12 cellular contexts compared by ENCODE assay signal in the genomic region with DNA sequence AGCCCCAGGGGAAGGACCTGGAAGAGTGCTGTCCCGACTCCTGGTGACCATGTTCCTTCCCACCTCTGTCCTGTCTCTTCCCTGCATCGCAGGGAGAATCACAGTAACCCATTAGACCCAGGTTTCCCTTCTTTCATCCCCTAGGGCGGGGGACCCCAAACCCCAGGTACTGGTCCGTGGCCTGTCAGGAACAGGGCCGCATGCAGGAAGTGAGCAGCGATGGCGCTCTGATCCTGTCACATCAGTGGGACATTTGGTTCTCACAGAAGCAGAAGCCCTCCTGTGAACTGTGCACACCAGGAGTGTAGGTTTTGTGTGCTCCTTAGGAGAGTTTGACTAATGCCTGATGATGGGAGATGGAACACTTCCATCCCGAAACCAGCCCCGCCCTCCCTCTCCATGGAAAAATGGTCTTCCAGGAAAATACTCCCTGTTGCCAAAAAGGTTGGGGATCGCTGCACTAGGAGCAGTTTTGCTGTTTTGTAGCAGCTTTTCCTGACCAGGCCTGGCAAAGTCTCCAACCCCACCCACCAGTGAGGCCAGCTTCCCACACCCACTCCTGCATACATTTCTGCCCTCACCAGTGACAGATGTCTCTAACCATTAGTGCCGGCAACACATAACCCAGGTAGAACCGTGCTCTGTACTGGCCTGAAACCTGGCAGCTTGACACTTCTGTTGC. TPM values are rescaled to one million over a fixed set of nuclear protein-coding genes. Genes with fewer than 3 reads are reported as not detected.
DNase-seq lines count a peak whose midpoint lies in the region; ATAC-seq, FAIRE-seq and TF ChIP-seq lines count a peak whose summit lies in the region.
"Had no signal": no experiment of that assay in that cellular context is flagged by ENCODE, and none has a peak within 500 bp of the region (broad histone marks: within the 10 kb centered on the region; RNA-seq: fewer than 3 reads in every experiment).

No MANE protein-coding gene starts in this region.

- H3K23ac ChIP-seq in IMR-90 (ENCODE audit: low read depth, low read length): peak overlapping the region; percentile 51; the same call in 1 of the 2 replicates

- no peaks in the 10 kb centered on the region for H3K9me3 ChIP-seq in CD4-positive, CD25-positive, alpha-beta regulatory T cell (ENCODE audit: control insufficient read depth in 2 of 2, low read length in 2 of 2)
- H3K9me3 ChIP-seq in IMR-90 (ENCODE audit: control insufficient read depth, insufficient read depth, low read length): no peaks in the 10 kb centered on the region
- no peaks in the 10 kb centered on the region for H3K9me3 ChIP-seq in endothelial cell of umbilical vein (replicated peaks; ENCODE audit: control insufficient read depth, insufficient read depth, low read length)
- H3K9me3 ChIP-seq in parathyroid adenoma (ENCODE audit: control insufficient read depth, low read length): no peaks in the 10 kb centered on the region

- peaks cover 14% of the 10 kb centered on the region for H3K27me3 Mint-ChIP-seq in CD4-positive, CD25-positive, alpha-beta regulatory T cell

- CTCF ChIA-PET in IMR-90 (lab: Yijun Ruan, JAX) (interaction anchor here (3.2 kb wide), 1 partner anchor 8 kb away, joined by 21 read pairs; no protein-coding TSS in a partner anchor), endothelial cell of umbilical vein (lab: Charles Lee) (interaction anchor here (1.1 to 4.8 kb wide), 2 partner anchors 8 to 26 kb away, joined by 3 to 58 read pairs; no protein-coding TSS in a partner anchor)

- 85% methylated on average over 9 of the region's 12 CpGs; no CpG with 5 or more reads in 1 of the 2 experiments for WGBS in IMR-90 (ENCODE audit: extremely low coverage in 2 of 2, insufficient read length in 1 of 2), 2 experiments

- H3K27ac Mint-ChIP-seq in CD4-positive, CD25-positive, alpha-beta regulatory T cell: peak overlapping the region; percentile 62 to 92 (median 76)

- H3K4me1 ChIP-seq in CD4-positive, CD25-positive, alpha-beta regulatory T cell (ENCODE audit: control insufficient read depth, insufficient read depth, low read length, poor library complexity, severe bottlenecking): peaks cover 23% of the 10 kb centered on the region
- H3K4me1 ChIP-seq in IMR-90 (ENCODE audit: control insufficient read depth, insufficient read depth, low read length) (peaks cover 14% of the 10 kb centered on the region), endothelial cell of umbilical vein (ENCODE audit: control insufficient read depth, extremely low read depth, insufficient read depth, low read length) (peaks cover 13% of the 10 kb centered on the region), parathyroid adenoma (peaks cover 41% of the 10 kb centered on the region)

- no peak for TF ChIP-seq RAD21 in IMR-90 (IDR thresholded peaks at IDR 0.05; ENCODE audit: low read length)

- no peak overlapping the region for H3K56ac ChIP-seq in IMR-90 (ENCODE audit: extremely low read depth, insufficient read depth, low read length)

- dilution Hi-C loops in IMR-90 (cut with HindIII; ENCODE audit: low sequenced_read_pairs, unreplicated experiment): no loop called here
- dilution Hi-C loops in endothelial cell of umbilical vein (cut with MboI; ENCODE audit: extremely low pct_ligation_motif_present, low sequenced_read_pairs): no loop called here

- H3K4me2 ChIP-seq in IMR-90 (ENCODE audit: low read depth, low read length): no peak overlapping the region
- no peak overlapping the region for H3K4me2 ChIP-seq in endothelial cell of umbilical vein (ENCODE audit: insufficient read depth, low read length)
- no peak overlapping the region for H3K4me2 ChIP-seq in parathyroid adenoma (ENCODE audit: low read length)

- H2BK120ac ChIP-seq in IMR-90 (ENCODE audit: low read depth, low read length): no peak overlapping the region

- peak overlapping the region; percentile 76 for H2AK9ac ChIP-seq in IMR-90 (replicated peaks; ENCODE audit: low read depth, low read length, poor library complexity)

- H3K4me3 Mint-ChIP-seq in CD4-positive, CD25-positive, alpha-beta regulatory T cell: peak overlapping the region in 2 of 4 donors; percentile 21 to 74

- peak overlapping the region; percentile 99 for H3K27ac ChIP-seq in CD4-positive, CD25-positive, alpha-beta regulatory T cell (ENCODE audit: insufficient read depth, low read length, poor library complexity, severe bottlenecking)
- H3K27ac ChIP-seq in IMR-90 (ENCODE audit: insufficient read depth, low read length): no peak overlapping the region
- H3K27ac ChIP-seq in endothelial cell of umbilical vein (ENCODE audit: insufficient read depth, low read depth, low read length): no peak overlapping the region
- peak overlapping the region; percentile 8 for H3K27ac ChIP-seq in parathyroid adenoma

- peaks cover 5 to 43% (median 19%) of the 10 kb centered on the region in 4 donors for H3K4me1 Mint-ChIP-seq in CD4-positive, CD25-positive, alpha-beta regulatory T cell

- no peak overlapping the region for H3K18ac ChIP-seq in IMR-90 (ENCODE audit: low read depth, low read length)

- H3K36me3 ChIP-seq in CD4-positive, CD25-positive, alpha-beta regulatory T cell (ENCODE audit: control insufficient read depth, insufficient read depth, low read length): peaks cover 4% of the 10 kb centered on the region
- H3K36me3 ChIP-seq in IMR-90 (ENCODE audit: control insufficient read depth, insufficient read depth, low read length) (peaks cover 26% of the 10 kb centered on the region; the same call in 1 of the 2 replicates), endothelial cell of umbilical vein (ENCODE audit: control insufficient read depth in 2 of 2, extremely low read depth in 1 of 2, insufficient read depth in 2 of 2, low read length in 2 of 2) (peaks cover 0 to 8% of the 10 kb centered on the region in 2 experiments), parathyroid adenoma (ENCODE audit: control insufficient read depth, insufficient read depth, low read length) (no peaks in the 10 kb centered on the region)

- TF ChIP-seq POLR2A in IMR-90 (IDR thresholded peaks at IDR 0.05; ENCODE audit: low read depth, low read length) (no peak), endothelial cell of umbilical vein (IDR thresholded peaks at IDR 0.05; ENCODE audit: low read depth, low read length) (no peak)

- no peak overlapping the region for H2BK15ac ChIP-seq in IMR-90 (ENCODE audit: low read depth, low read length)

- H2BK20ac ChIP-seq in IMR-90 (ENCODE audit: low read depth, low read length): 0 out of 2 replicates have a peak overlapping the region, but pooled peaks have one; percentile 2

- H4K20me1 ChIP-seq in IMR-90 (ENCODE audit: insufficient read depth, low read length) (peaks cover 33% of the 10 kb centered on the region), endothelial cell of umbilical vein (replicated peaks; ENCODE audit: control insufficient read depth, extremely low read depth, insufficient read depth, low read length) (no peaks in the 10 kb centered on the region)

- peaks cover 0 to 3% (median 0%) of the 10 kb centered on the region in 7 donors for H3K9me3 Mint-ChIP-seq in CD4-positive, CD25-positive, alpha-beta regulatory T cell

- no peak overlapping the region for H4K91ac ChIP-seq in IMR-90 (ENCODE audit: insufficient read depth, low read depth, low read length)

- H2AK5ac ChIP-seq in IMR-90 (ENCODE audit: low read depth, low read length): no peak overlapping the region

- DNase-seq in CD4-positive, CD25-positive, alpha-beta regulatory T cell: no peak
- DNase-seq in IMR-90 (no peak), endothelial cell of umbilical vein (ENCODE audit: low read depth, low spot score) (no peak), NCI-H748 (lab: John Stamatoyannopoulos, UW; ENCODE audit: unreplicated experiment) (no peak), H4 (ENCODE audit: low spot score) (no peak)
- DNase-seq: effector CD8-positive, alpha-beta T cell; MM.1S; retina had no signal

- H3K9me1 ChIP-seq in IMR-90 (ENCODE audit: insufficient read depth, low read length) (peaks cover 5% of the 10 kb centered on the region; the same call in 1 of the 2 replicates), endothelial cell of umbilical vein (replicated peaks; ENCODE audit: control insufficient read depth, extremely low read depth, insufficient read depth, low read length) (no peaks in the 10 kb centered on the region)

- peaks cover 5% of the 10 kb centered on the region for H3K79me2 ChIP-seq in endothelial cell of umbilical vein (ENCODE audit: control insufficient read depth, insufficient read depth, low read length)
- peaks cover 27% of the 10 kb centered on the region for H3K79me2 ChIP-seq in parathyroid adenoma

- BruUV-seq in IMR-90 (replicated peaks; lab: Mats Ljungman, UMichigan): no TSS peak
- no TSS peak for BruUV-seq in endothelial cell of umbilical vein (replicated peaks; lab: Mats Ljungman, UMichigan)

- H3K14ac ChIP-seq in IMR-90 (replicated peaks; ENCODE audit: low read depth, low read length): 0 out of 2 replicates have a peak overlapping the region, but pooled peaks have one; percentile 44

- no peak overlapping the region for H2BK5ac ChIP-seq in IMR-90 (ENCODE audit: low read depth, low read length, poor library complexity, severe bottlenecking)

- no peak overlapping the region for H3K9ac ChIP-seq in IMR-90 (ENCODE audit: low read depth, low read length)
- H3K9ac ChIP-seq in endothelial cell of umbilical vein (replicated peaks; ENCODE audit: extremely low read depth, insufficient read depth, low read length): no peak overlapping the region
- H3K9ac ChIP-seq in parathyroid adenoma: no peak overlapping the region

- intact Hi-C loops in IMR-90 (cut with micrococcal nuclease): no loop called here
- intact Hi-C loops in endothelial cell of umbilical vein (cut with micrococcal nuclease): loop anchor here (5.0 kb wide), 1 partner anchor 673 kb away; no protein-coding TSS in a partner anchor

- H3K4me3 ChIP-seq in CD4-positive, CD25-positive, alpha-beta regulatory T cell (ENCODE audit: low read depth, low read length): no peak overlapping the region
- no peak overlapping the region for H3K4me3 ChIP-seq in IMR-90 (ENCODE audit: insufficient read depth, low read depth, low read length)
- H3K4me3 ChIP-seq in endothelial cell of umbilical vein (replicated peaks in 1 of 3; ENCODE audit: insufficient read depth in 1 of 3, low read depth in 1 of 3, low read length in 3 of 3): no peak overlapping the region
- no peak overlapping the region for H3K4me3 ChIP-seq in parathyroid adenoma (ENCODE audit: low read depth, low read length)

- peak; percentile 18 for FAIRE-seq in endothelial cell of umbilical vein (lab: Jason Lieb, UNC)
- FAIRE-seq: GM18507 had no signal

- no peak overlapping the region for H4K8ac ChIP-seq in IMR-90 (ENCODE audit: low read depth in 2 of 2, low read length in 2 of 2)

- no peak overlapping the region for H4K5ac ChIP-seq in IMR-90 (ENCODE audit: low read depth, low read length)

- peaks cover 18 to 57% of the 10 kb centered on the region in 2 experiments for H3K79me1 ChIP-seq in IMR-90 (ENCODE audit: low read depth in 1 of 2, low read length in 2 of 2)

- peaks cover 13% of the 10 kb centered on the region for H3K36me3 Mint-ChIP-seq in CD4-positive, CD25-positive, alpha-beta regulatory T cell

- H2AFZ ChIP-seq in IMR-90 (replicated peaks; ENCODE audit: low read length, poor library complexity) (peak overlapping the region; percentile 56), endothelial cell of umbilical vein (ENCODE audit: low read depth, low read length) (no peak overlapping the region), parathyroid adenoma (no peak overlapping the region)

- in situ Hi-C loops in IMR-90 (cut with MboI; ENCODE audit: low sequenced_read_pairs): no loop called here

- TF ChIP-seq CTCF in IMR-90 (conservative IDR thresholded peaks at IDR 0.05; ENCODE audit: low read depth, low read length) (no peak), endothelial cell of umbilical vein (IDR thresholded peaks at IDR 0.05; ENCODE audit: extremely low read depth in 1 of 2, insufficient read depth in 1 of 2, low read depth in 1 of 2, low read length in 2 of 2) (no peak), parathyroid adenoma (IDR thresholded peaks at IDR 0.05) (no peak)

- no peak for ATAC-seq in CD4-positive, CD25-positive, alpha-beta regulatory T cell (ENCODE audit: low read depth in 2 of 2)
- no peak for ATAC-seq in IMR-90 (ENCODE audit: low read depth)
- ATAC-seq in HG03175 (IDR thresholded peaks at IDR 0.05; ENCODE audit: unreplicated experiment): no peak
- ATAC-seq in HG03025 (IDR thresholded peaks at IDR 0.05; ENCODE audit: low FRiP score, unreplicated experiment): no peak

- no peak overlapping the region; the same call in 1 of the 2 replicates for H3K4ac ChIP-seq in IMR-90 (ENCODE audit: low read depth, low read length)

- POLR2A ChIA-PET in IMR-90 (lab: Charles Lee; ENCODE audit: unreplicated experiment) (no interaction called here), endothelial cell of umbilical vein (lab: Charles Lee) (no interaction called here)

- no peaks in the 10 kb centered on the region for H3K27me3 ChIP-seq in CD4-positive, CD25-positive, alpha-beta regulatory T cell (ENCODE audit: control insufficient read depth, insufficient read depth, low read length)
- H3K27me3 ChIP-seq in IMR-90 (ENCODE audit: control insufficient read depth, insufficient read depth, low read length): no peaks in the 10 kb centered on the region
- no peaks in the 10 kb centered on the region for H3K27me3 ChIP-seq in endothelial cell of umbilical vein (ENCODE audit: control insufficient read depth in 2 of 2, insufficient read depth in 2 of 2, low read length in 2 of 2)
- no peaks in the 10 kb centered on the region for H3K27me3 ChIP-seq in parathyroid adenoma (ENCODE audit: control insufficient read depth, insufficient read depth, low read length)

RNA-seq across cellular contexts. Expression of a gene that starts 10.5 kb away (rescaled TPM):
- total RNA-seq in CD4-positive, CD25-positive, alpha-beta regulatory T cell: 93.4 TPM
- 1 to 10 TPM in 2 of 4 donors, under 1 TPM in 2; 0.50 to 1.1 (median 0.97) TPM for polyA plus RNA-seq in CD4-positive, CD25-positive, alpha-beta regulatory T cell
- total RNA-seq in IMR-90 (2012; rRNA removed) (1.4 and 1.9 TPM in 2 replicates), endothelial cell of umbilical vein (21.6 TPM in 2 replicates)
- polyA plus RNA-seq in IMR-90 (2012; rRNA removed) (8.3 and 9.4 TPM in 2 replicates), endothelial cell of umbilical vein (4.1 and 6.6 TPM in 2 replicates)
- polyA plus RNA-seq in IMR-90 (2012; cell fraction: cytosol; rRNA removed): 7.6 and 9.5 TPM in 2 replicates
- 48.6 and 60.0 TPM in 2 replicates for polyA plus RNA-seq in IMR-90 (2012; cell fraction: nucleus; rRNA removed; ENCODE audit: low replicate concordance)
- polyA plus RNA-seq in endothelial cell of umbilical vein (2011; cell fraction: cytosol; rRNA removed): 3.1 and 3.8 TPM in 2 replicates
- 16.3 and 21.0 TPM in 2 replicates for polyA plus RNA-seq in endothelial cell of umbilical vein (2011; cell fraction: nucleus; rRNA removed)
- polyA plus RNA-seq in endothelial cell of umbilical vein (2012): 8.5 and 13.1 TPM in 2 replicates
- 5.5 and 8.6 TPM in 2 replicates for polyA minus RNA-seq in endothelial cell of umbilical vein
- 7.8 TPM for polyA minus RNA-seq in endothelial cell of umbilical vein (2011; cell fraction: cytosol; rRNA and poly(A)+ RNA removed)
- polyA minus RNA-seq in endothelial cell of umbilical vein (2011; cell fraction: nucleus; rRNA and poly(A)+ RNA removed): 7.6 and 17.2 TPM in 2 replicates
- total RNA-seq in H4 (2014; rRNA removed; shearing (Covaris generic)): 0.39 and 1.5 TPM in 2 replicates

RNA-seq across cellular contexts. Expression of a gene that starts 53.0 kb away (rescaled TPM):
- total RNA-seq in CD4-positive, CD25-positive, alpha-beta regulatory T cell: 107 TPM
- 1 to 10 TPM; 5.6 to 8.0 (median 5.8) TPM for polyA plus RNA-seq in CD4-positive, CD25-positive, alpha-beta regulatory T cell
- total RNA-seq in IMR-90 (2012; rRNA removed): 12.2 and 13.6 TPM in 2 replicates
- polyA plus RNA-seq in IMR-90 (2012; rRNA removed): 79.6 and 81.2 TPM in 2 replicates
- 30.9 and 35.6 TPM in 2 replicates for polyA plus RNA-seq in IMR-90 (2012; cell fraction: cytosol; rRNA removed)
- 390 and 704 TPM in 2 replicates for polyA plus RNA-seq in IMR-90 (2012; cell fraction: nucleus; rRNA removed; ENCODE audit: low replicate concordance)
- total RNA-seq in endothelial cell of umbilical vein: 61.6 and 64.3 TPM in 2 replicates
- 94.5 and 122 TPM in 2 replicates for polyA plus RNA-seq in endothelial cell of umbilical vein
- polyA plus RNA-seq in endothelial cell of umbilical vein (2011; cell fraction: cytosol; rRNA removed): 36.9 and 56.4 TPM in 2 replicates
- 460 and 617 TPM in 2 replicates for polyA plus RNA-seq in endothelial cell of umbilical vein (2011; cell fraction: nucleus; rRNA removed)
- 51.1 and 66.4 TPM in 2 replicates for polyA plus RNA-seq in endothelial cell of umbilical vein (2012)
- polyA minus RNA-seq in endothelial cell of umbilical vein: 49.9 and 66.8 TPM in 2 replicates
- 8.0 TPM for polyA minus RNA-seq in endothelial cell of umbilical vein (2011; cell fraction: cytosol; rRNA and poly(A)+ RNA removed)
- 53.6 and 75.9 TPM in 2 replicates for polyA minus RNA-seq in endothelial cell of umbilical vein (2011; cell fraction: nucleus; rRNA and poly(A)+ RNA removed)
- total RNA-seq in H4 (2014; rRNA removed; shearing (Covaris generic)): 3.1 and 11.2 TPM in 2 replicates

RNA-seq across cellular contexts. Expression of a gene that starts 54.1 kb away (rescaled TPM):
- 25.1 TPM for total RNA-seq in CD4-positive, CD25-positive, alpha-beta regulatory T cell
- 10 to 100 TPM; 11.4 to 17.0 (median 14.5) TPM for polyA plus RNA-seq in CD4-positive, CD25-positive, alpha-beta regulatory T cell
- total RNA-seq in IMR-90 (2012; rRNA removed) (72.6 and 79.2 TPM in 2 replicates), endothelial cell of umbilical vein (35.0 and 39.9 TPM in 2 replicates)
- polyA plus RNA-seq in IMR-90 (2012; rRNA removed) (21.0 and 22.6 TPM in 2 replicates), endothelial cell of umbilical vein (5.0 and 6.2 TPM in 2 replicates)
- polyA plus RNA-seq in IMR-90 (2012; cell fraction: cytosol; rRNA removed): 7.4 and 11.3 TPM in 2 replicates
- polyA plus RNA-seq in IMR-90 (2012; cell fraction: nucleus; rRNA removed; ENCODE audit: low replicate concordance): 17.2 and 31.2 TPM in 2 replicates
- 11.3 and 11.9 TPM in 2 replicates for polyA plus RNA-seq in endothelial cell of umbilical vein (2011; cell fraction: cytosol; rRNA removed)
- polyA plus RNA-seq in endothelial cell of umbilical vein (2011; cell fraction: nucleus; rRNA removed): 26.3 and 31.0 TPM in 2 replicates
- 29.8 and 40.8 TPM in 2 replicates for polyA plus RNA-seq in endothelial cell of umbilical vein (2012)
- 18.7 and 20.1 TPM in 2 replicates for polyA minus RNA-seq in endothelial cell of umbilical vein
- 30.8 TPM for polyA minus RNA-seq in endothelial cell of umbilical vein (2011; cell fraction: cytosol; rRNA and poly(A)+ RNA removed)
- 20.0 and 21.3 TPM in 2 replicates for polyA minus RNA-seq in endothelial cell of umbilical vein (2011; cell fraction: nucleus; rRNA and poly(A)+ RNA removed)
- 49.8 and 54.8 TPM in 2 replicates for total RNA-seq in H4 (2014; rRNA removed; shearing (Covaris generic))

Comparison
In these comparisons a context has a peak if more than half of its experiments do, and no peak if none do; other contexts are left out.
1. H3K27ac ChIP-seq: peak in CD4-positive, CD25-positive, alpha-beta regulatory T cell (single experiment) and parathyroid adenoma (single experiment); none in IMR-90 (single experiment) and endothelial cell of umbilical vein (single experiment).